In the genomic region with DNA sequence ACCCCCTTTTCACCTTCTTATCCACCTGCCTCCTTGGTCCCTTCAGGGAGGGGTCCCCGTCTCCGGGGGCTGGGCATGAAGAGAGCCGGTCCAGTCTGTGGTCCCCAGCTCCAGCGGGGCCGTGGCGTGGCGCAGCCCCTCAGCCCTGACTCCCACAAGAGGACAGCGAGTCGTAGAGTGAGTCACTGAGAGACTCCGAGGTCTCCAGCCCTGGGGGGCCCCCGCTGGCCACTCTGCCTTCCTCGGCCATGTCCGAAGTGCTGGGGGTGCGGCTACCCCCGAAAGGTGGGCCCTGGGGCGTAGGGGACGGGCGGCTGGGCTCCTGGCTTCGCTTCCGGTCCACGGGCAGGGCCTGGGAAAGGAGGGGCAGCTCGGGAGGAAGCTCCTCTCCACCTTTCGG, we compare ENCODE assay signal across 13 cellular contexts. TPM values are rescaled to one million over a fixed set of nuclear protein-coding genes. Genes with fewer than 3 reads are reported as not detected.
A peak's percentile ranks its signal among the peaks of the same experiment; 100 is the strongest.
DNase-seq lines count a peak whose midpoint lies in the region; ATAC-seq and TF ChIP-seq lines count a peak whose summit lies in the region.
"Had no signal": no experiment of that assay in that cellular context is flagged by ENCODE, and none has a peak within 500 bp of the region (broad histone marks: within the 10 kb centered on the region; RNA-seq: fewer than 3 reads in every experiment).

No MANE protein-coding gene starts in this region.

- H3K18ac ChIP-seq in H9 (ENCODE audit: insufficient read length, low read depth, low read length) (no peak overlapping the region), mesenchymal stem cell (ENCODE audit: low read depth in 1 of 2, low read length in 2 of 2) (no peak overlapping the region)

- no peak overlapping the region for H2BK20ac ChIP-seq in H9 (ENCODE audit: low read depth, low read length, poor library complexity, severe bottlenecking)

- no peaks in the 10 kb centered on the region for H3K27me3 ChIP-seq in H9 (ENCODE audit: insufficient read depth, low read length)
- no peaks in the 10 kb centered on the region for H3K27me3 ChIP-seq in mesenchymal stem cell (ENCODE audit: control insufficient read depth in 1 of 2, insufficient read depth in 1 of 2, low read length in 2 of 2)
- H3K27me3 ChIP-seq: BE2C had no signal

- POLR2A ChIA-PET in T-cell (lab: Charles Lee) = interaction anchor here in 1 of 2 donors (0.6 kb wide), 1 partner anchor 718 kb away, joined by 3 read pairs; no protein-coding TSS in a partner anchor

- TF ChIP-seq RAD21 in Ishikawa (IDR thresholded peaks at IDR 0.05; ENCODE audit: low read depth) = no peak

- H2BK5ac ChIP-seq in H9 (ENCODE audit: insufficient read length, low read length) (no peak overlapping the region), mesenchymal stem cell (ENCODE audit: low read depth, low read length, poor library complexity, severe bottlenecking) (no peak overlapping the region)

- TF ChIP-seq EP300 in Ishikawa (IDR thresholded peaks at IDR 0.05; ENCODE audit: borderline replicate concordance) = no peak

- H3K9me3 ChIP-seq in H9 (ENCODE audit: control insufficient read depth, low read depth, low read length) = no peaks in the 10 kb centered on the region
- H3K9me3 ChIP-seq in mesenchymal stem cell (ENCODE audit: control insufficient read depth, low read length) = peaks cover 3% of the 10 kb centered on the region
- H3K9me3 ChIP-seq: BE2C had no signal

- H3K36me3 Mint-ChIP-seq in H9 (ENCODE audit: insufficient read depth in 1 of 3, low read depth in 3 of 3) (peaks cover 3 to 12% (median 5%) of the 10 kb centered on the region in 3 experiments; a peak in 6 of 7 replicates), T-cell (peaks cover 9% of the 10 kb centered on the region)

- H3K9ac ChIP-seq in H9 (ENCODE audit: extremely low read depth, insufficient read length, low read length) = no peak overlapping the region
- H3K9ac ChIP-seq in mesenchymal stem cell (ENCODE audit: low read length) = no peak overlapping the region

- H4K20me1 ChIP-seq in H9 (ENCODE audit: control insufficient read depth, insufficient read depth, insufficient read length) = no peaks in the 10 kb centered on the region

- H3K79me2 ChIP-seq in H9 (ENCODE audit: insufficient read depth, low read length) = no peaks in the 10 kb centered on the region

- H3K4me3 Mint-ChIP-seq in H9 (no peak overlapping the region), T-cell (no peak overlapping the region)
- H3K4me3 Mint-ChIP-seq: CD4-positive, alpha-beta memory T cell had no signal

- H2BK120ac ChIP-seq in H9 (ENCODE audit: low read depth, low read length, poor library complexity, severe bottlenecking) (no peak overlapping the region), mesenchymal stem cell (ENCODE audit: low read depth, low read length) (peak overlapping the region; percentile 19)

- H3K9me3 Mint-ChIP-seq in H9 (peaks cover 5 to 6% of the 10 kb centered on the region in 2 experiments), T-cell (peaks cover 0 to 5% (median 0%) of the 10 kb centered on the region in 3 donors)

- WGBS in H9 (ENCODE audit: extremely low coverage, insufficient read length, low lambda C conversion rate) = no CpG with 5 or more reads among the region's 23 CpGs
- 84% methylated on average over 23 of the region's 23 CpGs for WGBS in mesenchymal stem cell

- peaks cover 2% of the 10 kb centered on the region; the same call in 1 of the 2 replicates for H3K27me3 Mint-ChIP-seq in H9 (ENCODE audit: low read depth)
- peaks cover 0 to 2% of the 10 kb centered on the region in 2 donors for H3K27me3 Mint-ChIP-seq in T-cell
- H3K27me3 Mint-ChIP-seq: CD4-positive, alpha-beta memory T cell had no signal

- H3K79me1 ChIP-seq in H9 (ENCODE audit: insufficient read depth, low read depth, low read length, poor library complexity, severe bottlenecking) = no peaks in the 10 kb centered on the region
- peaks cover 26% of the 10 kb centered on the region for H3K79me1 ChIP-seq in mesenchymal stem cell (replicated peaks; ENCODE audit: low read length, poor library complexity, severe bottlenecking)

- DNase-seq in H9 = no peak
- no peak for DNase-seq in mesenchymal stem cell
- no peak for DNase-seq in T-cell
- no peak for DNase-seq in NCI-H187 (lab: John Stamatoyannopoulos, UW)
- no peak for DNase-seq in activated effector memory CD4-positive, alpha-beta T cell treated with Interleukin-2 at 50 U/mL for 16 hours
- DNase-seq: BE2C; CD4-positive, alpha-beta memory T cell; DMS153; DMS79 treated with DMSO at 0.1 percent for 48 hours; EL had no signal

- H4K5ac ChIP-seq in H9 (ENCODE audit: insufficient read length, low read depth, low read length) = no peak overlapping the region

- H2AK5ac ChIP-seq in H9 (ENCODE audit: insufficient read length, low read length) (no peak overlapping the region), mesenchymal stem cell (ENCODE audit: low read length, severe bottlenecking) (no peak overlapping the region)

- H3K23ac ChIP-seq in H9 (ENCODE audit: insufficient read length, low read depth, low read length) = no peak overlapping the region
- H3K23ac ChIP-seq in mesenchymal stem cell (ENCODE audit: low read length in 2 of 2) = no peak overlapping the region

- H3K27ac ChIP-seq in H9 (ENCODE audit: insufficient read length, low read depth, low read length) (no peak overlapping the region), mesenchymal stem cell (ENCODE audit: low read length, poor library complexity, severe bottlenecking) (no peak overlapping the region)
- H3K27ac ChIP-seq: A549, C4-2B had no signal

- H3T11ph ChIP-seq in H9 (ENCODE audit: low read length) = no peak overlapping the region

- H3K4me2 ChIP-seq in H9 (ENCODE audit: insufficient read depth, insufficient read length, low read length) = no peak overlapping the region
- no peak overlapping the region for H3K4me2 ChIP-seq in mesenchymal stem cell (ENCODE audit: low read length, poor library complexity, severe bottlenecking)
- H3K4me2 ChIP-seq: A549 had no signal

- H4K91ac ChIP-seq in H9 (ENCODE audit: insufficient read length, low read depth, low read length) (no peak overlapping the region), mesenchymal stem cell (ENCODE audit: low read length) (peak overlapping the region; percentile 50)

- no peaks in the 10 kb centered on the region for H3K23me2 ChIP-seq in H9 (ENCODE audit: insufficient read length, low read depth, low read length, poor library complexity, severe bottlenecking)

- H3K27ac Mint-ChIP-seq in H9 (peak overlapping the region in 1 of 3 experiments; percentile 44; a peak in 1 of 7 replicates), T-cell (no peak overlapping the region)
- H3K27ac Mint-ChIP-seq: CD4-positive, alpha-beta memory T cell had no signal

- no peak overlapping the region for H3K56ac ChIP-seq in H9 (ENCODE audit: insufficient read length, low read depth, low read length)

- H3K4me1 ChIP-seq in H9 (ENCODE audit: insufficient read depth, low read length) (no peaks in the 10 kb centered on the region; the same call in 1 of the 2 replicates), mesenchymal stem cell (ENCODE audit: control insufficient read depth, insufficient read depth, low read depth, low read length) (peaks cover 1% of the 10 kb centered on the region)
- H3K4me1 ChIP-seq: A549, BE2C had no signal

- no peak for TF ChIP-seq CTCF in H9 (conservative IDR thresholded peaks at IDR 0.05)

- H2BK15ac ChIP-seq in H9 (ENCODE audit: low read depth, low read length) (no peak overlapping the region), mesenchymal stem cell (ENCODE audit: low read depth, poor library complexity, severe bottlenecking) (no peak overlapping the region)

- H3K4ac ChIP-seq in H9 (ENCODE audit: low read depth, low read length) = peak overlapping the region; percentile 24; the same call in 1 of the 2 replicates
- H3K4ac ChIP-seq in mesenchymal stem cell (ENCODE audit: low read depth in 1 of 2, low read length in 2 of 2) = no peak overlapping the region

- H3K4me3 ChIP-seq in mesenchymal stem cell (ENCODE audit: insufficient read depth in 1 of 2, low read depth in 1 of 2, low read length in 2 of 2) = no peak overlapping the region
- H3K4me3 ChIP-seq: A549 had no signal

- peaks cover 5 to 11% of the 10 kb centered on the region in 2 experiments for H3K4me1 Mint-ChIP-seq in H9
- no peaks in the 10 kb centered on the region for H3K4me1 Mint-ChIP-seq in T-cell
- H3K4me1 Mint-ChIP-seq: CD4-positive, alpha-beta memory T cell had no signal

- H3K14ac ChIP-seq in H9 (ENCODE audit: insufficient read depth, low read length) (no peak overlapping the region), mesenchymal stem cell (ENCODE audit: low read length in 2 of 2) (no peak overlapping the region)

- H4K8ac ChIP-seq in H9 (replicated peaks; ENCODE audit: insufficient read length, low read depth, low read length) = no peak overlapping the region
- H4K8ac ChIP-seq in mesenchymal stem cell (ENCODE audit: low read length) = peak overlapping the region; percentile 23

- peaks cover 66 to 80% of the 10 kb centered on the region in 2 experiments for H3K36me3 ChIP-seq in mesenchymal stem cell (ENCODE audit: control insufficient read depth in 1 of 2, insufficient read depth in 2 of 2, low read depth in 1 of 2, low read length in 2 of 2)

- no peak overlapping the region for H2BK12ac ChIP-seq in H9 (ENCODE audit: insufficient read length, low read depth, low read length)
- peak overlapping the region in 1 of 2 experiments; percentile 54 for H2BK12ac ChIP-seq in mesenchymal stem cell (ENCODE audit: low read length in 2 of 2)

- ATAC-seq in T-cell (replicated peaks in 1 of 4) = no peak
- ATAC-seq: A549 had no signal

- CTCF ChIA-PET in T-cell (lab: Charles Lee) = no interaction called here

- no peak overlapping the region for H2AFZ ChIP-seq in H9 (ENCODE audit: low read length)
- no peak overlapping the region for H2AFZ ChIP-seq in mesenchymal stem cell (ENCODE audit: low read depth, low read length)

RNA-seq across cellular contexts. Expression of gene NCKAP5L, which starts 36.5 kb away (rescaled TPM):
- 27.7 and 28.9 TPM in 2 replicates for total RNA-seq in H9 (2021)
- 23.5 TPM for polyA plus RNA-seq in mesenchymal stem cell (2013, experiment 1 of 2)
- 22.0 TPM for polyA plus RNA-seq in mesenchymal stem cell (2013, experiment 2 of 2)
- total RNA-seq in T-cell = 10 to 100 TPM; 11.1 to 12.9 (median 12.6) TPM

RNA-seq across cellular contexts. Expression of gene TMBIM6, which starts 50.3 kb away (rescaled TPM):
- total RNA-seq in H9 (2021) (362 and 373 TPM in 2 replicates), T-cell (100 to 1,000 TPM; 333 to 426 (median 401) TPM)
- 439 TPM for polyA plus RNA-seq in mesenchymal stem cell (2013, experiment 1 of 2)
- 459 TPM for polyA plus RNA-seq in mesenchymal stem cell (2013, experiment 2 of 2)

RNA-seq across cellular contexts. Expression of gene BCDIN3D, which starts 51.2 kb away (rescaled TPM):
- 3.3 and 3.5 TPM in 2 replicates for total RNA-seq in H9 (2021)
- 4.1 TPM for polyA plus RNA-seq in mesenchymal stem cell (2013, experiment 1 of 2)
- 4.4 TPM for polyA plus RNA-seq in mesenchymal stem cell (2013, experiment 2 of 2)
- 10 to 100 TPM in 3 of 5 donors, 1 to 10 TPM in 2; 4.7 to 12.8 (median 12.3) TPM for total RNA-seq in T-cell
